ENCODE assay signal across 8 cellular contexts in genomic region chr19:4730740-4731171, GRCh38. TPM values are rescaled to one million over a fixed set of nuclear protein-coding genes. Genes with fewer than 3 reads are reported as not detected.
DNase-seq lines count a peak whose midpoint lies in the region; ATAC-seq and TF ChIP-seq lines count a peak whose summit lies in the region.

No MANE protein-coding gene starts in this region.

- H3K4me3 Mint-ChIP-seq in neural crest cell = no peak overlapping the region

- H3K36me3 Mint-ChIP-seq in neural crest cell (ENCODE audit: low read depth) = no peaks in the 10 kb centered on the region

- peaks cover 5% of the 10 kb centered on the region for H3K4me1 Mint-ChIP-seq in neural crest cell

- peak; percentile 7 for DNase-seq in SKM-1 treated with dmso at 0.1 percent for 144 hours (lab: John Stamatoyannopoulos, UW; ENCODE audit: unreplicated experiment)
- DNase-seq in SKM-1 (lab: John Stamatoyannopoulos, UW; ENCODE audit: unreplicated experiment) = no peak
- DNase-seq in activated CD4-positive, CD25-positive, alpha-beta regulatory T cell treated with anti-CD3 and anti-CD28 coated beads, Interleukin-2, amount 50 U/mL, for 16 hours (ENCODE audit: low read depth, low spot score) = peak; percentile 38
- DNase-seq in cerebellar cortex (ENCODE audit: low spot score) = peak; percentile 25
- DNase-seq in neural crest cell (ENCODE audit: low read depth, low spot score) = peak; percentile 36
- no peak for DNase-seq in superior temporal gyrus (ENCODE audit: extremely low spot score)
- no peak for DNase-seq in NCI-H1105 (lab: John Stamatoyannopoulos, UW)

- ATAC-seq in HG03196 (IDR thresholded peaks at IDR 0.05; ENCODE audit: unreplicated experiment) = no peak

- peaks cover 36% of the 10 kb centered on the region for H3K27me3 Mint-ChIP-seq in neural crest cell (ENCODE audit: low read depth)

- peak; percentile 56 for TF ChIP-seq CTCF in neural crest cell (conservative IDR thresholded peaks at IDR 0.05)

- H3K9me3 Mint-ChIP-seq in neural crest cell = no peaks in the 10 kb centered on the region

- no peak overlapping the region for H3K27ac Mint-ChIP-seq in neural crest cell (ENCODE audit: unreplicated experiment)

RNA-seq across cellular contexts. Expression of gene DPP9, which starts 7.1 kb away (rescaled TPM):
- 46.8 and 48.0 TPM in 2 replicates for total RNA-seq in neural crest cell

Comparison
In these comparisons a context has a peak if more than half of its experiments do, and no peak if none do; other contexts are left out.
1. DNase-seq: peak in SKM-1 treated with dmso at 0.1 percent for 144 hours (single experiment), activated CD4-positive, CD25-positive, alpha-beta regulatory T cell treated with anti-CD3 and anti-CD28 coated beads, Interleukin-2, amount 50 U/mL, for 16 hours (single experiment), cerebellar cortex (single experiment) and neural crest cell (single experiment); none in SKM-1 (single experiment), superior temporal gyrus (single experiment) and NCI-H1105 (single experiment).